ENCODE assay signal across 11 cellular contexts in genomic region chr12:111635524-111635923, GRCh38. TPM values are rescaled to one million over a fixed set of nuclear protein-coding genes. Genes with fewer than 3 reads are reported as not detected.
DNase-seq lines count a peak whose midpoint lies in the region; ATAC-seq and TF ChIP-seq lines count a peak whose summit lies in the region.
"Had no signal": no experiment of that assay in that cellular context is flagged by ENCODE, and none has a peak within 500 bp of the region (broad histone marks: within the 10 kb centered on the region; RNA-seq: fewer than 3 reads in every experiment).

No MANE protein-coding gene starts in this region.

- no peak for TF ChIP-seq CTCF in dorsolateral prefrontal cortex (IDR thresholded peaks at IDR 0.05 in 54 of 56, conservative IDR thresholded peaks at IDR 0.05 in 2 of 56; ENCODE audit: low read depth in 1 of 56, partially characterized antibody in 56 of 56)
- TF ChIP-seq CTCF in uterus (IDR thresholded peaks at IDR 0.05): no peak

- no peak overlapping the region for H3K4me2 ChIP-seq in Karpas-422 (ENCODE audit: low read depth, low read length, poor library complexity, severe bottlenecking)

- intact Hi-C loops in dorsolateral prefrontal cortex (cut with DNase I) (loop anchor here in 1 of 2 donors (5.0 kb wide), 1 partner anchor 38 kb away; the partner anchor contains the start of gene ATXN2), uterus (cut with DNase I; ENCODE audit: low total_unique reads) (no loop called here), left colon (cut with DNase I, micrococcal nuclease) (no loop called here)

- no peaks in the 10 kb centered on the region for H3K9me3 Mint-ChIP-seq in activated naive CD4-positive, alpha-beta T cell treated with anti-CD3 and anti-CD28 coated beads, Interleukin-2, amount 10 ng/mL, durations not matched to agents 7 days and 5 days
- H3K9me3 Mint-ChIP-seq: activated T-helper 17 cell treated with anti-CD3 and anti-CD28 coated beads, Interleukin-2, amount 50 U/mL, for 72 hours; natural killer cell had no signal

- CTCF ChIA-PET in activated naive CD4-positive, alpha-beta T cell treated with anti-CD3 and anti-CD28 coated beads, Interleukin-2, amount 10 ng/mL, durations not matched to agents 7 days and 5 days (lab: Charles Lee): interaction anchor here (1.2 kb wide), 1 partner anchor 239 kb away, joined by 5 read pairs; no protein-coding TSS in a partner anchor

- H3K27ac ChIP-seq in dorsolateral prefrontal cortex: peak overlapping the region in 49 of 59 donors; percentile 10 to 86 (median 65)
- peak overlapping the region; percentile 39 for H3K27ac ChIP-seq in muscle layer of colon (ENCODE audit: low read depth, low read length)
- peak overlapping the region; percentile 80 to 82 for H3K27ac ChIP-seq in uterus
- H3K27ac ChIP-seq in Karpas-422 (ENCODE audit: low read length): no peak overlapping the region
- H3K27ac ChIP-seq: epithelial cell of prostate had no signal

- DNase-seq in activated naive CD4-positive, alpha-beta T cell treated with anti-CD3 and anti-CD28 coated beads, Interleukin-2, amount 10 ng/mL, durations not matched to agents 7 days and 5 days: no peak
- DNase-seq in activated naive CD4-positive, alpha-beta T cell treated with Interleukin-2 at 50 U/mL for 16 hours: no peak
- DNase-seq in dorsolateral prefrontal cortex: no peak
- DNase-seq in uterus: no peak
- no peak for DNase-seq in left colon
- no peak for DNase-seq in UCSD-AML1 (lab: John Stamatoyannopoulos, UW; ENCODE audit: unreplicated experiment)
- no peak for DNase-seq in Karpas-422
- DNase-seq: natural killer cell had no signal

- peaks cover 3% of the 10 kb centered on the region for H3K4me1 Mint-ChIP-seq in activated naive CD4-positive, alpha-beta T cell treated with anti-CD3 and anti-CD28 coated beads, Interleukin-2, amount 10 ng/mL, durations not matched to agents 7 days and 5 days
- H3K4me1 Mint-ChIP-seq: activated T-helper 17 cell treated with anti-CD3 and anti-CD28 coated beads, Interleukin-2, amount 50 U/mL, for 72 hours had no signal

- H3K4me1 ChIP-seq in muscle layer of colon (ENCODE audit: insufficient read depth, low read length): peaks cover 18% of the 10 kb centered on the region
- H3K4me1 ChIP-seq in uterus: peaks cover 0 to 5% of the 10 kb centered on the region in 2 donors
- no peaks in the 10 kb centered on the region for H3K4me1 ChIP-seq in Karpas-422 (ENCODE audit: low read length)

- no peaks in the 10 kb centered on the region for H3K27me3 Mint-ChIP-seq in activated naive CD4-positive, alpha-beta T cell treated with anti-CD3 and anti-CD28 coated beads, Interleukin-2, amount 10 ng/mL, durations not matched to agents 7 days and 5 days
- H3K27me3 Mint-ChIP-seq: activated T-helper 17 cell treated with anti-CD3 and anti-CD28 coated beads, Interleukin-2, amount 50 U/mL, for 72 hours had no signal

- no peak for ATAC-seq in left colon
- ATAC-seq: activated T-helper 17 cell treated with anti-CD3 and anti-CD28 coated beads, Interleukin-2, amount 50 U/mL, for 72 hours had no signal

- H3K27me3 ChIP-seq in dorsolateral prefrontal cortex: no peaks in the 10 kb centered on the region
- H3K27me3 ChIP-seq in muscle layer of colon (ENCODE audit: control insufficient read depth in 1 of 2, insufficient read depth in 2 of 2, low read length in 2 of 2): no peaks in the 10 kb centered on the region
- no peaks in the 10 kb centered on the region for H3K27me3 ChIP-seq in uterus
- no peaks in the 10 kb centered on the region for H3K27me3 ChIP-seq in Karpas-422 (ENCODE audit: low read length)

- H3K36me3 ChIP-seq in muscle layer of colon (ENCODE audit: insufficient read depth, low read length) (no peaks in the 10 kb centered on the region), uterus (no peaks in the 10 kb centered on the region), Karpas-422 (ENCODE audit: insufficient read depth, low read length) (no peaks in the 10 kb centered on the region)

- no peaks in the 10 kb centered on the region for H4K20me1 ChIP-seq in Karpas-422 (ENCODE audit: insufficient read depth, low read depth, low read length)

- H3K9me3 ChIP-seq in muscle layer of colon (ENCODE audit: low read length) (no peaks in the 10 kb centered on the region), uterus (no peaks in the 10 kb centered on the region), Karpas-422 (ENCODE audit: low read length) (no peaks in the 10 kb centered on the region)

- H3K4me3 Mint-ChIP-seq in activated naive CD4-positive, alpha-beta T cell treated with anti-CD3 and anti-CD28 coated beads, Interleukin-2, amount 10 ng/mL, durations not matched to agents 7 days and 5 days: no peak overlapping the region
- H3K4me3 Mint-ChIP-seq: activated T-helper 17 cell treated with anti-CD3 and anti-CD28 coated beads, Interleukin-2, amount 50 U/mL, for 72 hours; natural killer cell had no signal

- H3K79me2 ChIP-seq in Karpas-422 (ENCODE audit: low read length): no peaks in the 10 kb centered on the region

- no peak for TF ChIP-seq POLR2A in uterus (IDR thresholded peaks at IDR 0.05)

- H2AFZ ChIP-seq in Karpas-422 (ENCODE audit: low read length): no peak overlapping the region

- H3K9ac ChIP-seq in muscle layer of colon (ENCODE audit: low read length) (peak overlapping the region; percentile 46), Karpas-422 (ENCODE audit: low read length) (no peak overlapping the region)

- H3K27ac Mint-ChIP-seq in activated naive CD4-positive, alpha-beta T cell treated with anti-CD3 and anti-CD28 coated beads, Interleukin-2, amount 10 ng/mL, durations not matched to agents 7 days and 5 days: peak overlapping the region; percentile 12
- H3K27ac Mint-ChIP-seq: activated T-helper 17 cell treated with anti-CD3 and anti-CD28 coated beads, Interleukin-2, amount 50 U/mL, for 72 hours had no signal

- H3K4me3 ChIP-seq in dorsolateral prefrontal cortex (peak overlapping the region in 8 of 59 donors; percentile 23 to 42 (median 32)), muscle layer of colon (ENCODE audit: low read depth in 1 of 2, low read length in 2 of 2) (peak overlapping the region in 1 of 2 donors; percentile 35), uterus (no peak overlapping the region), Karpas-422 (ENCODE audit: low read length) (no peak overlapping the region)

- no peaks in the 10 kb centered on the region for H3K9me2 ChIP-seq in Karpas-422 (replicated peaks; ENCODE audit: insufficient read depth, low read length)

- peaks cover 7% of the 10 kb centered on the region for H3K36me3 Mint-ChIP-seq in activated naive CD4-positive, alpha-beta T cell treated with anti-CD3 and anti-CD28 coated beads, Interleukin-2, amount 10 ng/mL, durations not matched to agents 7 days and 5 days
- H3K36me3 Mint-ChIP-seq: natural killer cell had no signal

RNA-seq across cellular contexts. Expression of gene ATXN2, which starts 36.4 kb away (rescaled TPM):
- total RNA-seq in dorsolateral prefrontal cortex: 100 to 1,000 TPM in 119 of 120 experiments, 10 to 100 TPM in 1; 95.9 to 177 (median 130) TPM
- 100 to 1,000 TPM in 1 of 4 donors, 10 to 100 TPM in 3; 37.1 to 112 (median 66.0) TPM for total RNA-seq in uterus
- 10 to 100 TPM; 43.0 to 64.2 TPM for total RNA-seq in left colon
- 33.3 and 50.6 TPM in 2 replicates for total RNA-seq in Karpas-422 (2014; rRNA removed; shearing (Covaris generic); ENCODE audit: low replicate concordance)

RNA-seq across cellular contexts. Expression of gene BRAP, which starts 50.2 kb away (rescaled TPM):
- 10 to 100 TPM; 20.6 to 31.0 (median 25.6) TPM for total RNA-seq in dorsolateral prefrontal cortex
- total RNA-seq in uterus: 10 to 100 TPM in 3 of 4 donors, 1 to 10 TPM in 1; 3.1 to 23.0 (median 20.4) TPM
- total RNA-seq in left colon: 10 to 100 TPM; 15.7 to 19.7 TPM
- total RNA-seq in Karpas-422 (2014; rRNA removed; shearing (Covaris generic); ENCODE audit: low replicate concordance): 14.6 and 17.6 TPM in 2 replicates

RNA-seq across cellular contexts. Expression of gene ACAD10, which starts 50.3 kb away (rescaled TPM):
- 10 to 100 TPM; 19.3 to 49.9 (median 31.8) TPM for total RNA-seq in dorsolateral prefrontal cortex
- total RNA-seq in uterus: 10 to 100 TPM; 19.4 to 46.4 (median 26.7) TPM
- 10 to 100 TPM; 39.5 to 44.1 TPM for total RNA-seq in left colon
- 36.9 and 38.9 TPM in 2 replicates for total RNA-seq in Karpas-422 (2014; rRNA removed; shearing (Covaris generic); ENCODE audit: low replicate concordance)
